8 cellular contexts compared by ENCODE assay signal in genomic region chr17:77542551-77543490, GRCh38.
A peak's percentile ranks its signal among the peaks of the same experiment; 100 is the strongest.
DNase-seq lines count a peak whose midpoint lies in the region; ATAC-seq and TF ChIP-seq lines count a peak whose summit lies in the region.

No MANE protein-coding gene starts in this region.

- H3K4me1 ChIP-seq in tibial nerve: peaks cover 0 to 25% (median 0%) of the 10 kb centered on the region in 4 donors

- no peak for TF ChIP-seq POLR2A in tibial nerve (IDR thresholded peaks at IDR 0.05)

- 16% methylated on average over 13 of the region's 13 CpGs for WGBS in tibial nerve, 2 donors

- H3K9me3 ChIP-seq in MG63 (no peaks in the 10 kb centered on the region), tibial nerve (no peaks in the 10 kb centered on the region)

- H3K27me3 ChIP-seq in MG63 (peaks cover 2% of the 10 kb centered on the region), tibial nerve (peaks cover 0 to 5% of the 10 kb centered on the region in 2 donors)

- DNase-seq in DMS79 treated with DMSO at 0.1 percent for 48 hours (lab: John Stamatoyannopoulos, UW) (peak; percentile 84), MG63 (peak; percentile 68), RPMI8226 (peak; percentile 80), foreskin melanocyte (peak; percentile 56), omental fat pad (ENCODE audit: low spot score) (peak; percentile 43), tibial nerve (ENCODE audit: low spot score in 2 of 2) (peak; percentile 73 to 90)
- peak; percentile 49 for DNase-seq in activated T-helper 2 cell treated with anti-CD3 and anti-CD28 coated beads, Interferon-gamma antibody, Interleukin-2, Interleukin-4, amounts not matched to agents 10 μg/mL and 5 μg/mL and 100 μg/mL, durations not matched to agents 14 hours and 24 hours and 36 hours (ENCODE audit: low spot score)

- no peak overlapping the region for H3K27ac Mint-ChIP-seq in activated T-helper 2 cell treated with anti-CD3 and anti-CD28 coated beads, Interferon-gamma antibody, Interleukin-2, Interleukin-4, amounts not matched to agents 10 μg/mL and 5 μg/mL and 100 μg/mL, durations not matched to agents 14 hours and 24 hours and 36 hours

- TF ChIP-seq EP300 in tibial nerve (IDR thresholded peaks at IDR 0.05): peak in 1 of 2 donors; percentile 49

- H3K4me3 ChIP-seq in MG63 (no peak overlapping the region), tibial nerve (no peak overlapping the region)

- peaks cover 10% of the 10 kb centered on the region for H3K4me1 Mint-ChIP-seq in activated T-helper 2 cell treated with anti-CD3 and anti-CD28 coated beads, Interferon-gamma antibody, Interleukin-2, Interleukin-4, amounts not matched to agents 10 μg/mL and 5 μg/mL and 100 μg/mL, durations not matched to agents 14 hours and 24 hours and 36 hours (ENCODE audit: low read depth)

- H3K4me3 Mint-ChIP-seq in activated T-helper 2 cell treated with anti-CD3 and anti-CD28 coated beads, Interferon-gamma antibody, Interleukin-2, Interleukin-4, amounts not matched to agents 10 μg/mL and 5 μg/mL and 100 μg/mL, durations not matched to agents 14 hours and 24 hours and 36 hours (ENCODE audit: low read depth): no peak overlapping the region

- H3K27ac ChIP-seq in tibial nerve: peak overlapping the region in 1 of 4 donors; percentile 43

- H3K9me3 Mint-ChIP-seq in activated T-helper 2 cell treated with anti-CD3 and anti-CD28 coated beads, Interferon-gamma antibody, Interleukin-2, Interleukin-4, amounts not matched to agents 10 μg/mL and 5 μg/mL and 100 μg/mL, durations not matched to agents 14 hours and 24 hours and 36 hours: no peaks in the 10 kb centered on the region

- ATAC-seq in omental fat pad (ENCODE audit: low FRiP score): peak; percentile 82
- ATAC-seq in HG03432 (IDR thresholded peaks at IDR 0.05; ENCODE audit: unreplicated experiment): no peak

- TF ChIP-seq CTCF in omental fat pad (IDR thresholded peaks at IDR 0.05) (peak in 1 of 3 donors; percentile 44), tibial nerve (IDR thresholded peaks at IDR 0.05) (peak; percentile 81 to 95 (median 89))

- no peaks in the 10 kb centered on the region for H3K36me3 Mint-ChIP-seq in activated T-helper 2 cell treated with anti-CD3 and anti-CD28 coated beads, Interferon-gamma antibody, Interleukin-2, Interleukin-4, amounts not matched to agents 10 μg/mL and 5 μg/mL and 100 μg/mL, durations not matched to agents 14 hours and 24 hours and 36 hours (ENCODE audit: low read depth)

- intact Hi-C loops in activated T-helper 2 cell treated with anti-CD3 and anti-CD28 coated beads, Interferon-gamma antibody, Interleukin-2, Interleukin-4, amounts not matched to agents 10 μg/mL and 5 μg/mL and 100 μg/mL, durations not matched to agents 14 hours and 24 hours and 36 hours (cut with micrococcal nuclease): loop anchor here (2.0 to 5.0 kb wide), 3 partner anchors 104 to 472 kb away; no protein-coding TSS in a partner anchor

- H3K36me3 ChIP-seq in MG63: no peaks in the 10 kb centered on the region
- H3K36me3 ChIP-seq in tibial nerve: no peaks in the 10 kb centered on the region

- peaks cover 12% of the 10 kb centered on the region for H3K27me3 Mint-ChIP-seq in activated T-helper 2 cell treated with anti-CD3 and anti-CD28 coated beads, Interferon-gamma antibody, Interleukin-2, Interleukin-4, amounts not matched to agents 10 μg/mL and 5 μg/mL and 100 μg/mL, durations not matched to agents 14 hours and 24 hours and 36 hours (ENCODE audit: low read depth)
